Comparison of ENCODE assay signal across 9 cellular contexts in genomic region chr17:61409301-61410099, GRCh38. TPM values are rescaled to one million over a fixed set of nuclear protein-coding genes. Genes with fewer than 3 reads are reported as not detected.
DNase-seq lines count a peak whose midpoint lies in the region; ATAC-seq and TF ChIP-seq lines count a peak whose summit lies in the region.
"Had no signal": no experiment of that assay in that cellular context is flagged by ENCODE, and none has a peak within 500 bp of the region (broad histone marks: within the 10 kb centered on the region; RNA-seq: fewer than 3 reads in every experiment).

No MANE protein-coding gene starts in this region.

- 0 out of 2 replicates have a peak, but pooled peaks cover under 1% of the 10 kb centered on the region for H3K36me3 ChIP-seq in ACC112 (ENCODE audit: insufficient read depth, low read length)
- H3K36me3 ChIP-seq in gastroesophageal sphincter, result peaks cover 0 to 28% of the 10 kb centered on the region in 2 donors
- no peaks in the 10 kb centered on the region for H3K36me3 ChIP-seq in neuron (ENCODE audit: insufficient read depth, low read length)

- no peak for TF ChIP-seq POLR2A in gastroesophageal sphincter (IDR thresholded peaks at IDR 0.05)

- DNase-seq in GM03348 (ENCODE audit: low spot score) (peak; percentile 96), NCI-H1105 (lab: John Stamatoyannopoulos, UW) (peak; percentile 31)
- peak; percentile 55 for DNase-seq in activated T-cell treated with anti-CD3 and anti-CD28 coated beads, Interleukin-2, amount 50 U/mL, for 1 hour

- H3K27me3 ChIP-seq in ACC112 (ENCODE audit: insufficient read depth, low read length) (no peaks in the 10 kb centered on the region), gastroesophageal sphincter (peaks cover 45% of the 10 kb centered on the region), neuron (ENCODE audit: insufficient read depth, low read length) (peaks cover 60% of the 10 kb centered on the region)

- peak; percentile 61 for ATAC-seq in gastroesophageal sphincter
- ATAC-seq in HG03520 (IDR thresholded peaks at IDR 0.05; ENCODE audit: unreplicated experiment), result no peak
- ATAC-seq in HG03457 (IDR thresholded peaks at IDR 0.05; ENCODE audit: unreplicated experiment), result no peak

- H3K27ac ChIP-seq in ACC112 (ENCODE audit: low read depth, low read length) (0 out of 2 replicates have a peak overlapping the region, but pooled peaks have one; percentile 2), gastroesophageal sphincter (peak overlapping the region; percentile 64 to 94 (median 92))

- H3K4me3 ChIP-seq in ACC112 (ENCODE audit: low read depth, low read length) (peak overlapping the region; percentile 81), gastroesophageal sphincter (peak overlapping the region; percentile 40 to 72), neuron (ENCODE audit: low read length) (peak overlapping the region; percentile 53)

- WGBS in gastroesophageal sphincter (ENCODE audit: low coverage in 1 of 2), 2 donors, result 1 to 5% methylated on average over 8 to 14 of the region's 73 CpGs

- H2AFZ ChIP-seq in ACC112 (ENCODE audit: low read length, unreplicated experiment) (no peak overlapping the region), neuron (ENCODE audit: low read depth, low read length) (peak overlapping the region; percentile 33)

- H3K9me3 ChIP-seq in gastroesophageal sphincter, result no peaks in the 10 kb centered on the region
- peaks cover 1% of the 10 kb centered on the region for H3K9me3 ChIP-seq in neuron (ENCODE audit: low read length)

- peak in 3 of 4 experiments; percentile 63 to 73 (median 67) for TF ChIP-seq CTCF in gastroesophageal sphincter (IDR thresholded peaks at IDR 0.05)

- H3K4me1 ChIP-seq in ACC112 (ENCODE audit: control insufficient read depth, insufficient read depth, low read length, unreplicated experiment) (peaks cover 9% of the 10 kb centered on the region), gastroesophageal sphincter (peaks cover 0 to 94% (median 31%) of the 10 kb centered on the region in 3 donors), neuron (ENCODE audit: insufficient read depth, low read length) (peaks cover 14% of the 10 kb centered on the region)

- TF ChIP-seq EP300 in gastroesophageal sphincter (IDR thresholded peaks at IDR 0.05), result no peak

- peaks cover 1% of the 10 kb centered on the region for H3K79me2 ChIP-seq in ACC112 (ENCODE audit: control insufficient read depth, insufficient read depth, low read length, unreplicated experiment)

RNA-seq across cellular contexts. Expression of gene TBX2, which starts 9.9 kb away (rescaled TPM):
- total RNA-seq in gastroesophageal sphincter, result 10 to 100 TPM; 19.0 to 33.6 (median 22.8) TPM

RNA-seq across cellular contexts. Expression of gene TBX4, which starts 42.7 kb away (rescaled TPM):
- total RNA-seq in gastroesophageal sphincter, result under 1 TPM in 1 of 4 donors, not detected in 3; 0.27 TPM
- total RNA-seq: HT1080 had no signal

Comparison
In these comparisons a context has a peak if more than half of its experiments do, and no peak if none do; other contexts are left out.
1. DNase-seq: peak in every context shown above with its lines; median percentile 96 in GM03348; 55 in activated T-cell treated with anti-CD3 and anti-CD28 coated beads, Interleukin-2, amount 50 U/mL, for 1 hour; 31 in NCI-H1105.